39 cellular contexts compared by ENCODE assay signal in the genomic region with DNA sequence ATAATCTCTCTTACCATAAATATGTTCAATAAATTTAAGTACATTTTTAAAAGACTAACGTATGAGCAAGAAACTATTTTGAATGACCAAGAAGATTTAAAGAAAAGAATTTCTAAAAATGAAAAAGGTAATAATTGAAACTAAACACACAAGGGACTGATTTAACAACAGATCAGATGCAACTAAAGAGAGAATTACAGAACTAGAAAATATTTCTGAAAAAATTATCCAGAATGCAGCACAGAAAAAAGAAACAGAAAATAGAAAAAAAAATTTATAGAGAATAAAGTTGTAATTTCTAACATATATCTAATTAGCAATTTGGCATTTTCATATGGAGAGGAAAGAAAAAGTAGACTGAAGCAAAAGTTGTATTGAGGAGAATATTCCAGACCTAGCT.
"Had no signal": no experiment of that assay in that cellular context is flagged by ENCODE, and none has a peak within 500 bp of the region (broad histone marks: within the 10 kb centered on the region; RNA-seq: fewer than 3 reads in every experiment).

No MANE protein-coding gene starts in this region.

- H3K4me3 Mint-ChIP-seq: activated naive CD4-positive, alpha-beta T cell treated with anti-CD3 and anti-CD28 coated beads for 36 hours; activated naive CD4-positive, alpha-beta T cell treated with anti-CD3 and anti-CD28 coated beads, Interleukin-2, amount 10 ng/mL, durations not matched to agents 7 days and 5 days; activated naive CD4-positive, alpha-beta T cell treated with anti-CD3 and anti-CD28 coated beads, Interleukin-2, amount 50 U/mL, for 24 hours; activated naive CD8-positive, alpha-beta T cell; activated naive CD8-positive, alpha-beta T cell treated with anti-CD3 and anti-CD28 coated beads for 36 hours; activated naive CD8-positive, alpha-beta T cell treated with anti-CD3 and anti-CD28 coated beads, Interleukin-2, amount 10 ng/mL, durations not matched to agents 7 days and 5 days; activated naive CD8-positive, alpha-beta T cell treated with anti-CD3 and anti-CD28 coated beads, Interleukin-2, amount 50 U/mL, for 24 hours; activated T-cell treated with anti-CD3 and anti-CD28 coated beads, Interleukin-2, amount 50 U/mL, for 24 hours; activated T-cell treated with anti-CD3 and anti-CD28 coated beads, Interleukin-2, amount 50 U/mL, for 4 hours; activated T-helper 1 cell treated with anti-CD3 and anti-CD28 coated beads, Interleukin-12 subunit alpha, Interleukin-12 subunit beta, Interleukin-2, Interleukin-4 antibody, amounts not matched to agents 30 ng/mL and 10 ng/mL and 1 ng/mL, durations not matched to agents 14 hours and 24 hours and 36 hours; activated T-helper 17 cell treated with anti-CD3 and anti-CD28 coated beads, Interleukin-2, amount 50 U/mL, for 72 hours; brain; central memory CD8-positive, alpha-beta T cell had no signal

- FAIRE-seq: astrocyte, bronchial epithelial cell, colon had no signal

- H3K4me1 ChIP-seq: adrenal gland, breast epithelium had no signal

- H3K27ac Mint-ChIP-seq: activated naive CD4-positive, alpha-beta T cell treated with anti-CD3 and anti-CD28 coated beads for 36 hours; activated naive CD4-positive, alpha-beta T cell treated with anti-CD3 and anti-CD28 coated beads, Interleukin-2, amount 10 ng/mL, durations not matched to agents 7 days and 5 days; activated naive CD4-positive, alpha-beta T cell treated with anti-CD3 and anti-CD28 coated beads, Interleukin-2, amount 50 U/mL, for 24 hours; activated naive CD4-positive, alpha-beta T cell treated with anti-CD3 and anti-CD28 coated beads, Interleukin-2, amount 50 U/mL, for 72 hours; activated naive CD8-positive, alpha-beta T cell; activated naive CD8-positive, alpha-beta T cell treated with anti-CD3 and anti-CD28 coated beads for 36 hours; activated naive CD8-positive, alpha-beta T cell treated with anti-CD3 and anti-CD28 coated beads, Interleukin-2, amount 10 ng/mL, durations not matched to agents 7 days and 5 days; activated naive CD8-positive, alpha-beta T cell treated with anti-CD3 and anti-CD28 coated beads, Interleukin-2, amount 50 U/mL, for 24 hours; activated T-cell treated with anti-CD3 and anti-CD28 coated beads, Interleukin-2, amount 50 U/mL, for 24 hours; activated T-helper 1 cell treated with anti-CD3 and anti-CD28 coated beads, Interleukin-12 subunit alpha, Interleukin-12 subunit beta, Interleukin-2, Interleukin-4 antibody, amounts not matched to agents 30 ng/mL and 10 ng/mL and 1 ng/mL, durations not matched to agents 14 hours and 24 hours and 36 hours; activated T-helper 17 cell treated with anti-CD3 and anti-CD28 coated beads, Interleukin-2, amount 50 U/mL, for 72 hours; activated T-helper 2 cell treated with anti-CD3 and anti-CD28 coated beads, Interferon-gamma antibody, Interleukin-2, Interleukin-4, amounts not matched to agents 10 μg/mL and 5 μg/mL and 100 μg/mL, durations not matched to agents 14 hours and 24 hours and 36 hours; brain had no signal

- H3K27ac ChIP-seq: adrenal gland, ascending aorta, body of pancreas, brain microvascular endothelial cell, breast epithelium, cardiac muscle cell had no signal

- H3K4me3 ChIP-seq: adrenal gland, ascending aorta, body of pancreas, breast epithelium, cardiac muscle cell had no signal

- H3K27me3 ChIP-seq: adrenal gland, ascending aorta, body of pancreas, brain microvascular endothelial cell, breast epithelium, cardiac muscle cell had no signal

- H3K36me3 ChIP-seq: adrenal gland, ascending aorta, brain microvascular endothelial cell, breast epithelium, cardiac muscle cell had no signal

- H3K27me3 Mint-ChIP-seq: activated naive CD4-positive, alpha-beta T cell treated with anti-CD3 and anti-CD28 coated beads, Interleukin-2, amount 10 ng/mL, durations not matched to agents 7 days and 5 days; activated naive CD4-positive, alpha-beta T cell treated with anti-CD3 and anti-CD28 coated beads, Interleukin-2, amount 50 U/mL, for 24 hours; activated naive CD8-positive, alpha-beta T cell; activated naive CD8-positive, alpha-beta T cell treated with anti-CD3 and anti-CD28 coated beads for 36 hours; activated naive CD8-positive, alpha-beta T cell treated with anti-CD3 and anti-CD28 coated beads, Interleukin-2, amount 10 ng/mL, durations not matched to agents 7 days and 5 days; activated naive CD8-positive, alpha-beta T cell treated with anti-CD3 and anti-CD28 coated beads, Interleukin-2, amount 50 U/mL, for 24 hours; activated T-cell treated with anti-CD3 and anti-CD28 coated beads, Interleukin-2, amount 50 U/mL, for 24 hours; activated T-helper 17 cell treated with anti-CD3 and anti-CD28 coated beads, Interleukin-2, amount 50 U/mL, for 72 hours; central memory CD8-positive, alpha-beta T cell had no signal

- H3K4me1 Mint-ChIP-seq: activated naive CD4-positive, alpha-beta T cell treated with anti-CD3 and anti-CD28 coated beads, Interleukin-2, amount 10 ng/mL, durations not matched to agents 7 days and 5 days; activated naive CD4-positive, alpha-beta T cell treated with anti-CD3 and anti-CD28 coated beads, Interleukin-2, amount 50 U/mL, for 24 hours; activated naive CD8-positive, alpha-beta T cell treated with anti-CD3 and anti-CD28 coated beads for 36 hours; activated naive CD8-positive, alpha-beta T cell treated with anti-CD3 and anti-CD28 coated beads, Interleukin-2, amount 10 ng/mL, durations not matched to agents 7 days and 5 days; activated naive CD8-positive, alpha-beta T cell treated with anti-CD3 and anti-CD28 coated beads, Interleukin-2, amount 50 U/mL, for 24 hours; activated T-helper 17 cell treated with anti-CD3 and anti-CD28 coated beads, Interleukin-2, amount 50 U/mL, for 72 hours; central memory CD8-positive, alpha-beta T cell had no signal

- H3K36me3 Mint-ChIP-seq: activated naive CD4-positive, alpha-beta T cell treated with anti-CD3 and anti-CD28 coated beads, Interleukin-2, amount 10 ng/mL, durations not matched to agents 7 days and 5 days; activated naive CD4-positive, alpha-beta T cell treated with anti-CD3 and anti-CD28 coated beads, Interleukin-2, amount 50 U/mL, for 24 hours; activated naive CD8-positive, alpha-beta T cell; activated naive CD8-positive, alpha-beta T cell treated with anti-CD3 and anti-CD28 coated beads for 36 hours; activated naive CD8-positive, alpha-beta T cell treated with anti-CD3 and anti-CD28 coated beads, Interleukin-2, amount 10 ng/mL, durations not matched to agents 7 days and 5 days had no signal

- ATAC-seq: activated naive CD4-positive, alpha-beta T cell treated with anti-CD3 and anti-CD28 coated beads, Interleukin-2, amount 50 U/mL, for 72 hours; activated naive CD8-positive, alpha-beta T cell treated with anti-CD3 and anti-CD28 coated beads, Interleukin-2, amount 50 U/mL, for 24 hours; activated T-cell treated with anti-CD3 and anti-CD28 coated beads, Interleukin-2, amount 50 U/mL, for 4 hours; activated T-helper 17 cell treated with anti-CD3 and anti-CD28 coated beads, Interleukin-2, amount 50 U/mL, for 72 hours; body of pancreas had no signal

- H3K9me3 Mint-ChIP-seq: activated naive CD8-positive, alpha-beta T cell treated with anti-CD3 and anti-CD28 coated beads for 36 hours; activated T-helper 1 cell treated with anti-CD3 and anti-CD28 coated beads, Interleukin-12 subunit alpha, Interleukin-12 subunit beta, Interleukin-2, Interleukin-4 antibody, amounts not matched to agents 30 ng/mL and 10 ng/mL and 1 ng/mL, durations not matched to agents 14 hours and 24 hours and 36 hours had no signal

- H3K9me3 ChIP-seq: adrenal gland, body of pancreas had no signal

- DNase-seq: activated effector memory CD4-positive, alpha-beta T cell treated with anti-CD3 and anti-CD28 coated beads, Interleukin-2, amount 50 U/mL, for 16 hours; activated effector memory CD4-positive, alpha-beta T cell treated with Interleukin-2 at 50 U/mL for 16 hours; activated gamma-delta T cell; activated gamma-delta T cell treated with Interleukin-2 at 50 U/mL for 16 hours; activated naive CD4-positive, alpha-beta T cell; activated naive CD4-positive, alpha-beta T cell treated with anti-CD3 and anti-CD28 coated beads for 36 hours; activated naive CD4-positive, alpha-beta T cell treated with anti-CD3 and anti-CD28 coated beads, Interleukin-2, amount 10 ng/mL, durations not matched to agents 7 days and 5 days; activated naive CD4-positive, alpha-beta T cell treated with anti-CD3 and anti-CD28 coated beads, Interleukin-2, amount 50 U/mL, for 16 hours; activated naive CD4-positive, alpha-beta T cell treated with Interleukin-2 at 50 U/mL for 16 hours; activated naive CD8-positive, alpha-beta T cell treated with anti-CD3 and anti-CD28 coated beads for 36 hours; activated naive CD8-positive, alpha-beta T cell treated with anti-CD3 and anti-CD28 coated beads, Interleukin-2, amount 10 ng/mL, durations not matched to agents 7 days and 5 days; activated naive CD8-positive, alpha-beta T cell treated with anti-CD3 and anti-CD28 coated beads, Interleukin-2, amount 50 U/mL, for 24 hours; activated T-cell treated with anti-CD3 and anti-CD28 coated beads, Interleukin-2, amount 50 U/mL, for 24 hours; activated T-cell treated with anti-CD3 and anti-CD28 coated beads, Interleukin-2, amount 50 U/mL, for 4 hours; activated T-cell treated with anti-CD3 and anti-CD28 coated beads, Interleukin-2, amount 50 U/mL, for 48 hours; adrenal gland; amniotic stem cell; amygdala; anterior cingulate cortex; aorta; body of pancreas; brain microvascular endothelial cell; caudate nucleus; central memory CD4-positive, alpha-beta T cell; cerebellar nuclear complex had no signal
